In genomic region chr1:233613252-233614172, GRCh38 we compare ENCODE assay signal across 1 cellular context.
TF ChIP-seq lines count a peak whose summit lies in the region.

Gene KCNK1 (plus strand): TSS chr1:233614106. CDS start chr1:233614172, 66 bp downstream.

TF ChIP-seq in GM23338, 12 proteins besides CTCF, POLR2A, EP300 and RAD21 (continued from another document):
- TF ChIP-seq ZNF462 (CRISPR knock-in tag; IDR thresholded peaks at IDR 0.05): no peak
- no peak for TF ChIP-seq ZNF331 (CRISPR knock-in tag; IDR thresholded peaks at IDR 0.05; ENCODE audit: low read depth)
